In the genomic region with DNA sequence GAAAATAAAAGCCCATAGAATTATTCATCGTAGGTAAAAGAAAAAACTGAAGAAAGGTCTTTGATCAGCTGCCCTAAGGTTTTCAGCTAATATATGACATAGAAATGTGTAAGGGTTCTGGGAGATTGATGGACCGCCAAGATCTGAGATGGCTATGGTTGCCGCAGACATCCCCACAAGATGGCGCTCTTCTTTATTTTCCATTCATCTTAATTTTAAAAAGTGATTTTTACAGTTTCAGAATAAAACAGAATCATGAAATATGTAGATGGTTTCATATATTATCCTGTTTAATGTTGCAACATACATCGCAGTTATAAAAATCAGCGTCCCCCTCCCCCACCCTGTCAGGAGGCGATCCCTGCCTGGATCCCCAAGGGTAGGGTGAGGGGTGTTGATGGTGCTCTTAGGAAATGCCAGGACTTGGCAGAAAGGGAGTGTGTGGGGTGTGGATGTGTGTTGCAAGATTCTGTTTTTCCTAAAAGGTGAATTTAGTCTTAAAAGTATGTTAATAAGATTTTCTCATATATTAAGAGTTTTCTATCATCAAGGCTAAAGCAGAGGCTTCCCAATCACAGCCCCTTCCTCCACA, we compare ENCODE assay signal across 8 cellular contexts.
A peak's percentile ranks its signal among the peaks of the same experiment; 100 is the strongest.
DNase-seq lines count a peak whose midpoint lies in the region; ATAC-seq and TF ChIP-seq lines count a peak whose summit lies in the region.

No MANE protein-coding gene starts in this region.

- H3K4me1 Mint-ChIP-seq in T-cell, result peaks cover 0 to 6% (median 2%) of the 10 kb centered on the region in 3 donors

- H3K4me3 ChIP-seq in fibroblast of pulmonary artery (replicated peaks; ENCODE audit: low read depth, low read length), result no peak overlapping the region

- CTCF ChIA-PET in T-cell (lab: Charles Lee), result interaction anchor here (0.6 to 4.5 kb wide), 3 partner anchors 98 to 638 kb away, joined by 3 to 30 read pairs (median 16); no protein-coding TSS in a partner anchor

- no peaks in the 10 kb centered on the region for H3K36me3 Mint-ChIP-seq in T-cell

- no peak overlapping the region for H3K4me3 Mint-ChIP-seq in T-cell

- POLR2A ChIA-PET in T-cell (lab: Charles Lee), result no interaction called here

- DNase-seq in AG20443 (ENCODE audit: low spot score) (peak; percentile 41), T-cell (peak in 19 of 34 experiments; percentile 2 to 24 (median 11)), fibroblast of pulmonary artery (ENCODE audit: low read depth) (peak; percentile 57)
- peak; percentile 10 for DNase-seq in stimulated activated CD4-positive, alpha-beta T cell treated with anti-CD3 and anti-CD28 coated beads, Interleukin-4, amount 100 ng/mL, for 1 hour

- peaks cover 43 to 50% of the 10 kb centered on the region in 2 donors for H3K27me3 Mint-ChIP-seq in T-cell

- no peak for ATAC-seq in T-cell (replicated peaks in 1 of 4)
- ATAC-seq in GM21786 (IDR thresholded peaks at IDR 0.05; ENCODE audit: unreplicated experiment), result no peak
- ATAC-seq in GM21576 (IDR thresholded peaks at IDR 0.05; ENCODE audit: unreplicated experiment), result no peak
- ATAC-seq in HG03442 (IDR thresholded peaks at IDR 0.05; ENCODE audit: unreplicated experiment), result no peak

- TF ChIP-seq CTCF in GM12873 (IDR thresholded peaks at IDR 0.05; ENCODE audit: insufficient read depth, low read depth, low read length, missing control alignments), result peak; percentile 65
- TF ChIP-seq CTCF in fibroblast of pulmonary artery (IDR thresholded peaks at IDR 0.05; ENCODE audit: low read length, missing control alignments), result peak; percentile 73

- H3K9me3 Mint-ChIP-seq in T-cell, result no peaks in the 10 kb centered on the region

- no peak overlapping the region for H3K27ac Mint-ChIP-seq in T-cell
